8 cellular contexts compared by ENCODE assay signal in the genomic region with DNA sequence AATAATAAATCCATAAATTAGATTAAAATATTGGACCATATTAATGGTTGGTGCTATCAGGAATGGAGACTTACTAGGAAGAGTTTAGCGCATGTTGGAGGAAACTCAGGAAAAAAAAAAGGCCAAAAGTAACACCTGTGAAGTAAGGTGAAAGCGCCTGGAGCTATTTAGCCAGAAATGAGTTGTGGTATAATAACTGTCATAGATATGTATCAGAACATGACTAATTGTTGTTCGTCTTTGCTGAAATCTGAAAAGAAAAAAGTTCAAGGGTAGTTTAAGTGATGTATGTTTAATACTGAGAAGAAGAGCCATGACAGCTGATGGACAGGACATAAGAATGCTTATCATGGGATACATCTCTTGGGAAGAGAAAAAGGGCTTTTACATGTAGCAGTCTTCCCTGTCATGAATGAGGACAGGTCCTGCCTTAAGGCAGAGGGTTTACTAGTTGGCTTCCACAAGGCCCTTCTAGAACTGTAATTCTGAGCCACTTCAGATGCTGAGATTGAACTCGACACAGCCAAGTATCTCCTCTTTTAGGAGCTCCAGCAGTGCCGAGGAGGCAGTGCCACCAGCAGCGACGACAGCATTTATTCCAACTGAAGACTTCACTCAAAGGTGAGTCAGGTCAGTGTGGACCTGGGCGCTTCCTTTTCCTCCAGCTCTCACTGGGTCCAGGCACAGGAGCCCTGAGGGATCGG. TPM values are rescaled to one million over a fixed set of nuclear protein-coding genes. Genes with fewer than 3 reads are reported as not detected.
A peak's percentile ranks its signal among the peaks of the same experiment; 100 is the strongest.
DNase-seq lines count a peak whose midpoint lies in the region; ATAC-seq, FAIRE-seq and TF ChIP-seq lines count a peak whose summit lies in the region.

No MANE protein-coding gene starts in this region.

- intact Hi-C loops in naive thymus-derived CD4-positive, alpha-beta T cell (cut with micrococcal nuclease): loop anchor here (1.0 to 10.0 kb wide), 6 partner anchors 8 to 1808 kb away; no protein-coding TSS in a partner anchor
- intact Hi-C loops in kidney (cut with DNase I) (no loop called here), Right ventricle myocardium inferior (cut with DNase I) (no loop called here)

- H3K4me3 ChIP-seq in bronchial epithelial cell (ENCODE audit: low read depth, low read length) (peak overlapping the region; percentile 49), kidney (ENCODE audit: low read length in 2 of 2) (peak overlapping the region in 1 of 2 donors; percentile 55)
- peak overlapping the region; percentile 81 for H3K4me3 ChIP-seq in naive thymus-derived CD4-positive, alpha-beta T cell (ENCODE audit: low read length)

- peaks cover 9 to 17% of the 10 kb centered on the region in 2 donors for H3K4me1 ChIP-seq in naive thymus-derived CD4-positive, alpha-beta T cell (ENCODE audit: control insufficient read depth in 2 of 2, insufficient read depth in 2 of 2, low read length in 2 of 2)
- peaks cover 0 to 7% of the 10 kb centered on the region in 2 donors for H3K4me1 ChIP-seq in kidney (ENCODE audit: control insufficient read depth in 1 of 2, insufficient read depth in 1 of 2, low read depth in 1 of 2, low read length in 2 of 2)

- H3K27ac Mint-ChIP-seq in naive thymus-derived CD4-positive, alpha-beta T cell: peak overlapping the region; percentile 75 to 94 (median 89)

- H3K36me3 ChIP-seq in bronchial epithelial cell (ENCODE audit: control insufficient read depth, insufficient read depth, low read length): no peaks in the 10 kb centered on the region
- H3K36me3 ChIP-seq in naive thymus-derived CD4-positive, alpha-beta T cell (ENCODE audit: control insufficient read depth in 2 of 3, insufficient read depth in 3 of 3, low read length in 3 of 3): peaks cover 0 to 13% (median 0%) of the 10 kb centered on the region in 3 experiments
- H3K36me3 ChIP-seq in kidney (ENCODE audit: control insufficient read depth in 1 of 2, insufficient read depth in 2 of 2, low read length in 2 of 2): no peaks in the 10 kb centered on the region

- H3K36me3 Mint-ChIP-seq in naive thymus-derived CD4-positive, alpha-beta T cell: peaks cover 9 to 27% (median 16%) of the 10 kb centered on the region in 5 donors

- no peaks in the 10 kb centered on the region for H3K27me3 ChIP-seq in bronchial epithelial cell (ENCODE audit: control insufficient read depth, insufficient read depth, low read length)
- H3K27me3 ChIP-seq in naive thymus-derived CD4-positive, alpha-beta T cell (ENCODE audit: control insufficient read depth in 2 of 2, insufficient read depth in 2 of 2, low read length in 2 of 2): no peaks in the 10 kb centered on the region

- peak; percentile 60 for DNase-seq in bronchial epithelial cell (ENCODE audit: low read depth)
- DNase-seq in naive thymus-derived CD4-positive, alpha-beta T cell: peak in 1 of 9 donors; percentile 31
- DNase-seq in SW 1271 (lab: John Stamatoyannopoulos, UW): no peak
- DNase-seq in kidney: no peak
- no peak for DNase-seq in Right ventricle myocardium inferior (ENCODE audit: missing footprints)

- peaks cover 0 to 6% (median 0%) of the 10 kb centered on the region in 5 donors for H3K27me3 Mint-ChIP-seq in naive thymus-derived CD4-positive, alpha-beta T cell

- CTCF ChIA-PET in naive thymus-derived CD4-positive, alpha-beta T cell (lab: Charles Lee): interaction anchor here (0.7 to 5.0 kb wide), 14 partner anchors 8 to 68 kb away, joined by 3 to 65 read pairs (median 6); no protein-coding TSS in a partner anchor

- TF ChIP-seq CTCF in bronchial epithelial cell (IDR thresholded peaks at IDR 0.05; ENCODE audit: insufficient read depth, low read length, severe bottlenecking) (no peak), kidney (IDR thresholded peaks at IDR 0.05; ENCODE audit: borderline replicate concordance, extremely low read depth, insufficient read depth) (no peak)

- H3K9me3 ChIP-seq in naive thymus-derived CD4-positive, alpha-beta T cell (ENCODE audit: control insufficient read depth in 2 of 3, low read length in 3 of 3): no peaks in the 10 kb centered on the region
- no peaks in the 10 kb centered on the region for H3K9me3 ChIP-seq in kidney (ENCODE audit: control insufficient read depth in 1 of 2, low read length in 2 of 2)

- FAIRE-seq in bronchial epithelial cell (lab: Jason Lieb, UNC) (no peak), kidney (lab: Jason Lieb, UNC) (no peak)

- no peaks in the 10 kb centered on the region for H3K9me3 Mint-ChIP-seq in naive thymus-derived CD4-positive, alpha-beta T cell

- peak overlapping the region; percentile 93 for H3K27ac ChIP-seq in naive thymus-derived CD4-positive, alpha-beta T cell (ENCODE audit: low read depth, low read length)
- no peak overlapping the region for H3K27ac ChIP-seq in kidney (ENCODE audit: low read depth in 2 of 2, low read length in 2 of 2)

- ATAC-seq in GM18858 (IDR thresholded peaks at IDR 0.05; ENCODE audit: unreplicated experiment) (peak; percentile 6), HG03521 (IDR thresholded peaks at IDR 0.05; ENCODE audit: unreplicated experiment) (peak; percentile 2), HG02840 (IDR thresholded peaks at IDR 0.05; ENCODE audit: low FRiP score, unreplicated experiment) (no peak), Right ventricle myocardium inferior (no peak)
- ATAC-seq in naive thymus-derived CD4-positive, alpha-beta T cell: peak; percentile 10

- peak overlapping the region; percentile 71 to 98 (median 93) for H3K4me3 Mint-ChIP-seq in naive thymus-derived CD4-positive, alpha-beta T cell

- POLR2A ChIA-PET in naive thymus-derived CD4-positive, alpha-beta T cell (lab: Charles Lee): interaction anchor here (0.5 to 11.9 kb wide), 20 partner anchors 11 to 198 kb away, joined by 3 to 207 read pairs (median 5); no protein-coding TSS in a partner anchor

- H3K4me1 Mint-ChIP-seq in naive thymus-derived CD4-positive, alpha-beta T cell: peaks cover 12 to 33% (median 19%) of the 10 kb centered on the region in 7 donors

- H3K9ac ChIP-seq in kidney (ENCODE audit: low read length in 2 of 2): no peak overlapping the region

RNA-seq across cellular contexts. Expression of gene CAMK4, which starts 0.9 kb away (rescaled TPM):
- total RNA-seq in bronchial epithelial cell (0.26 TPM in 1 of 2 replicates, not detected in the other), kidney (4.7 TPM), Right ventricle myocardium inferior (0.11 TPM)
- total RNA-seq in naive thymus-derived CD4-positive, alpha-beta T cell: 100 to 1,000 TPM; 118 to 366 (median 210) TPM
- 100 to 1,000 TPM; 188 to 200 TPM for polyA plus RNA-seq in naive thymus-derived CD4-positive, alpha-beta T cell
- polyA plus RNA-seq in kidney (ENCODE audit: insufficient read depth, low read depth, low replicate concordance): 0.37 TPM

Comparison
In these comparisons a context has a peak if more than half of its experiments do, and no peak if none do; other contexts are left out.
1. ATAC-seq: peak in GM18858 (single experiment), HG03521 (single experiment) and naive thymus-derived CD4-positive, alpha-beta T cell (single experiment); none in HG02840 (single experiment) and Right ventricle myocardium inferior (single experiment).
2. RNA of gene CAMK4, which starts 0.9 kb away (total RNA-seq): 118 to 366 TPM in naive thymus-derived CD4-positive, alpha-beta T cell; 4.7 TPM in kidney (single experiment), 0.26 TPM in bronchial epithelial cell and 0.11 TPM in Right ventricle myocardium inferior (single experiment); every median in the first group is over 10 times any median in the second.
3. intact Hi-C loops: an anchor here in naive thymus-derived CD4-positive, alpha-beta T cell (1.0 to 10.0 kb wide); none called in kidney and Right ventricle myocardium inferior.